ENCODE assay signal across 27 cellular contexts in the genomic region with DNA sequence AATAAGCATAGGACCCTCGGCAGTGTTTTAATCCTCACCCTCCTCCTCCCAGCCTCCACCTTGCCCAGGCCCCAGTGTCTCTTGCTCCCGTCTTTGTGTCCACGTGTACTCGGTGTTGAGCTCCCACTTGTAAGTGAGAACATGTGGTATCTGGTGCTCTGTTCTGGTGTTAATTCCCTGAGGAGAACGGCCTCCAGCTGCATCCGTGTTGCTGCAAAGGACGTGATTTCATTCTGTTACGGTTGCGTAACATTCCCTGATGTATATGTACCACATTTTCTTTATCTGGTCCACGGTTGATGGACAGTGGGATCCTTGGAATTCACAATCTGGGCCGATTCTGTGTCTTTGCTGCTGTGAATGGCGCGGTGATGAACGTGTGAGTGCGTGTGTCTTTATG. TPM values are rescaled to one million over a fixed set of nuclear protein-coding genes. Genes with fewer than 3 reads are reported as not detected.
DNase-seq lines count a peak whose midpoint lies in the region; ATAC-seq and TF ChIP-seq lines count a peak whose summit lies in the region.
"Had no signal": no experiment of that assay in that cellular context is flagged by ENCODE, and none has a peak within 500 bp of the region (broad histone marks: within the 10 kb centered on the region; RNA-seq: fewer than 3 reads in every experiment).

No MANE protein-coding gene starts in this region.

- TF ChIP-seq POLR2A in spleen (IDR thresholded peaks at IDR 0.05): no peak

- no peak overlapping the region for H3K4me3 ChIP-seq in spleen
- H3K4me3 ChIP-seq: colonic mucosa, SJSA1 had no signal

- H3K4me1 Mint-ChIP-seq in activated CD4-positive, alpha-beta T cell treated with anti-CD3 and anti-CD28 coated beads, Interleukin-2, amount 10 ng/mL, durations not matched to agents 7 days and 5 days: peaks cover 3% of the 10 kb centered on the region
- H3K4me1 Mint-ChIP-seq in WTC11: peaks cover 5% of the 10 kb centered on the region
- H3K4me1 Mint-ChIP-seq in glutamatergic neuron (ENCODE audit: low read depth, unreplicated experiment): peaks cover 16% of the 10 kb centered on the region

- no peak for DNase-seq in activated CD4-positive, alpha-beta T cell treated with anti-CD3 and anti-CD28 coated beads, Interleukin-2, amount 10 ng/mL, durations not matched to agents 7 days and 5 days
- DNase-seq in activated CD4-positive, alpha-beta T cell treated with anti-CD3 and anti-CD28 coated beads for 48 hours: no peak
- no peak for DNase-seq in WTC11 (ENCODE audit: low spot score)
- DNase-seq in glutamatergic neuron: no peak
- DNase-seq in spleen: peak; percentile 20
- DNase-seq in GM20000 (ENCODE audit: low spot score): no peak
- DNase-seq in dedifferentiated amniotic fluid mesenchymal stem cell (ENCODE audit: extremely low spot score): no peak
- DNase-seq: activated effector memory CD4-positive, alpha-beta T cell treated with anti-CD3 and anti-CD28 coated beads, Interleukin-2, amount 50 U/mL, for 16 hours; activated T-cell treated with anti-CD3 and anti-CD28 coated beads, Interleukin-2, amount 50 U/mL, for 24 hours; Calu3; colonic mucosa; DMS79 treated with DMSO at 0.1 percent for 48 hours; effector CD8-positive, alpha-beta T cell; GF-D8; NCI-H146; NCI-H2107; NCI-H446 treated with DMSO at 0.1 percent for 48 hours; stimulated activated CD4-positive, alpha-beta T cell treated with anti-CD3 and anti-CD28 coated beads, Interleukin-15, amount 100 ng/mL, for 24 hours; substantia nigra; T1000; trophoblast cell; WERI-Rb-1 had no signal

- TF ChIP-seq CTCF in WTC11 (IDR thresholded peaks at IDR 0.05) (no peak), glutamatergic neuron (IDR thresholded peaks at IDR 0.05; ENCODE audit: partially characterized antibody, unreplicated experiment) (no peak), spleen (IDR thresholded peaks at IDR 0.05 in 8 of 11, conservative IDR thresholded peaks at IDR 0.05 in 3 of 11) (no peak), GM20000 (IDR thresholded peaks at IDR 0.05; ENCODE audit: extremely low read depth, missing control alignments) (no peak)

- intact Hi-C loops in spleen (cut with DNase I; ENCODE audit: low total_unique reads): no loop called here

- peaks cover 17% of the 10 kb centered on the region for H3K36me3 Mint-ChIP-seq in activated CD4-positive, alpha-beta T cell treated with anti-CD3 and anti-CD28 coated beads, Interleukin-2, amount 10 ng/mL, durations not matched to agents 7 days and 5 days (ENCODE audit: low read depth)
- H3K36me3 Mint-ChIP-seq in WTC11 (peaks cover 11% of the 10 kb centered on the region), glutamatergic neuron (ENCODE audit: unreplicated experiment) (peaks cover 22% of the 10 kb centered on the region)

- peaks cover 4% of the 10 kb centered on the region for H3K9me3 Mint-ChIP-seq in activated CD4-positive, alpha-beta T cell treated with anti-CD3 and anti-CD28 coated beads, Interleukin-2, amount 10 ng/mL, durations not matched to agents 7 days and 5 days
- H3K9me3 Mint-ChIP-seq in WTC11 (no peaks in the 10 kb centered on the region), glutamatergic neuron (ENCODE audit: unreplicated experiment) (peaks cover 17% of the 10 kb centered on the region)
- H3K9me3 Mint-ChIP-seq: stimulated activated effector memory CD8-positive, alpha-beta T cell treated with anti-CD3 and anti-CD28 coated beads, Interleukin-12 subunit alpha, Interleukin-12 subunit beta, amount 100 ng/mL, for 72 hours had no signal

- H3K27me3 ChIP-seq in spleen (replicated peaks in 1 of 7): no peaks in the 10 kb centered on the region
- H3K27me3 ChIP-seq: colonic mucosa, SJSA1 had no signal

- whole genome bisulfite sequencing in spleen, 5 donors: 87 to 96% (median 89%) methylated on average over 15 of the region's 15 CpGs

- no peak overlapping the region for H3K27ac ChIP-seq in spleen
- H3K27ac ChIP-seq: 22Rv1, colonic mucosa, SJSA1, WERI-Rb-1 had no signal

- H3K4me3 Mint-ChIP-seq in activated CD4-positive, alpha-beta T cell treated with anti-CD3 and anti-CD28 coated beads, Interleukin-2, amount 10 ng/mL, durations not matched to agents 7 days and 5 days: no peak overlapping the region
- no peak overlapping the region for H3K4me3 Mint-ChIP-seq in WTC11
- peak overlapping the region; percentile 14 for H3K4me3 Mint-ChIP-seq in glutamatergic neuron (ENCODE audit: unreplicated experiment)
- H3K4me3 Mint-ChIP-seq: activated naive CD8-positive, alpha-beta T cell; activated T-cell treated with anti-CD3 and anti-CD28 coated beads, Interleukin-2, amount 50 U/mL, for 24 hours; stimulated activated effector memory CD8-positive, alpha-beta T cell treated with anti-CD3 and anti-CD28 coated beads, Interleukin-12 subunit alpha, Interleukin-12 subunit beta, amount 100 ng/mL, for 72 hours had no signal

- peaks cover 0 to 14% (median 0%) of the 10 kb centered on the region in 6 donors for H3K4me1 ChIP-seq in spleen
- H3K4me1 ChIP-seq: colonic mucosa had no signal

- CTCF ChIA-PET in activated CD4-positive, alpha-beta T cell treated with anti-CD3 and anti-CD28 coated beads, Interleukin-2, amount 10 ng/mL, durations not matched to agents 7 days and 5 days (lab: Charles Lee): interaction anchor here (1.8 kb wide), 1 partner anchor 9 kb away, joined by 5 read pairs; no protein-coding TSS in a partner anchor
- CTCF ChIA-PET in WTC11 (lab: Charles Lee): no interaction called here

- no peak for ATAC-seq in WTC11
- ATAC-seq in GM21526 (IDR thresholded peaks at IDR 0.05; ENCODE audit: low FRiP score, unreplicated experiment): no peak
- ATAC-seq: stimulated activated effector memory CD8-positive, alpha-beta T cell treated with anti-CD3 and anti-CD28 coated beads, Interleukin-12 subunit alpha, Interleukin-12 subunit beta, amount 100 ng/mL, for 72 hours had no signal

- H3K36me3 ChIP-seq in spleen: peaks cover 0 to 89% (median 16%) of the 10 kb centered on the region in 6 donors
- H3K36me3 ChIP-seq: colonic mucosa had no signal

- POLR2A ChIA-PET in activated CD4-positive, alpha-beta T cell treated with anti-CD3 and anti-CD28 coated beads, Interleukin-2, amount 10 ng/mL, durations not matched to agents 7 days and 5 days (lab: Charles Lee): no interaction called here
- POLR2A ChIA-PET in WTC11 (lab: Charles Lee): no interaction called here

- peak overlapping the region; percentile 32 for H3K27ac Mint-ChIP-seq in activated CD4-positive, alpha-beta T cell treated with anti-CD3 and anti-CD28 coated beads, Interleukin-2, amount 10 ng/mL, durations not matched to agents 7 days and 5 days
- H3K27ac Mint-ChIP-seq in WTC11: peak overlapping the region; percentile 75
- no peak overlapping the region for H3K27ac Mint-ChIP-seq in glutamatergic neuron (ENCODE audit: unreplicated experiment)
- H3K27ac Mint-ChIP-seq: activated naive CD8-positive, alpha-beta T cell; activated T-cell treated with anti-CD3 and anti-CD28 coated beads, Interleukin-2, amount 50 U/mL, for 24 hours; stimulated activated effector memory CD8-positive, alpha-beta T cell treated with anti-CD3 and anti-CD28 coated beads, Interleukin-12 subunit alpha, Interleukin-12 subunit beta, amount 100 ng/mL, for 72 hours had no signal

- peaks cover 0 to 13% (median 1%) of the 10 kb centered on the region in 8 donors for H3K9me3 ChIP-seq in spleen
- H3K9me3 ChIP-seq: colonic mucosa had no signal

- no peaks in the 10 kb centered on the region for H3K27me3 Mint-ChIP-seq in activated CD4-positive, alpha-beta T cell treated with anti-CD3 and anti-CD28 coated beads, Interleukin-2, amount 10 ng/mL, durations not matched to agents 7 days and 5 days
- H3K27me3 Mint-ChIP-seq in WTC11 (ENCODE audit: low read depth): no peaks in the 10 kb centered on the region
- H3K27me3 Mint-ChIP-seq in glutamatergic neuron (ENCODE audit: unreplicated experiment): peaks cover 3% of the 10 kb centered on the region
- H3K27me3 Mint-ChIP-seq: activated naive CD8-positive, alpha-beta T cell; activated T-cell treated with anti-CD3 and anti-CD28 coated beads, Interleukin-2, amount 50 U/mL, for 24 hours had no signal

TF ChIP-seq in WTC11, 78 proteins besides CTCF, POLR2A, EP300 and RAD21 (continues in another document):
- TF ChIP-seq NR2C2 (CRISPR knock-in tag; IDR thresholded peaks at IDR 0.05) (no peak), JAZF1 (CRISPR knock-in tag; IDR thresholded peaks at IDR 0.05) (no peak)
- TF ChIP-seq, protein P1, sequence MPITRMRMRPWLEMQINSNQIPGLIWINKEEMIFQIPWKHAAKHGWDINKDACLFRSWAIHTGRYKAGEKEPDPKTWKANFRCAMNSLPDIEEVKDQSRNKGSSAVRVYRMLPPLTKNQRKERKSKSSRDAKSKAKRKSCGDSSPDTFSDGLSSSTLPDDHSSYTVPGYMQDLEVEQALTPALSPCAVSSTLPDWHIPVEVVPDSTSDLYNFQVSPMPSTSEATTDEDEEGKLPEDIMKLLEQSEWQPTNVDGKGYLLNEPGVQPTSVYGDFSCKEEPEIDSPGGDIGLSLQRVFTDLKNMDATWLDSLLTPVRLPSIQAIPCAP (CRISPR knock-in tag; IDR thresholded peaks at IDR 0.05): no peak

RNA-seq across cellular contexts. Expression of a gene that starts 44.7 kb away (rescaled TPM):
- total RNA-seq in activated CD4-positive, alpha-beta T cell treated with anti-CD3 and anti-CD28 coated beads, Interleukin-2, amount 10 ng/mL, durations not matched to agents 7 days and 5 days: 100 to 1,000 TPM; 152 to 153 TPM
- total RNA-seq in WTC11 (2021) (52.6 to 61.2 TPM (median 54.1 TPM) in 3 replicates), glutamatergic neuron (ENCODE audit: unreplicated experiment) (62.0 TPM), spleen (10 to 100 TPM; 47.5 to 91.7 (median 59.4) TPM)
- polyA plus RNA-seq in spleen: 10 to 100 TPM; 21.7 to 42.4 (median 40.1) TPM

RNA-seq across cellular contexts. Expression of a gene that starts 49.3 kb away (rescaled TPM):
- total RNA-seq in activated CD4-positive, alpha-beta T cell treated with anti-CD3 and anti-CD28 coated beads, Interleukin-2, amount 10 ng/mL, durations not matched to agents 7 days and 5 days: 10 to 100 TPM; 13.9 to 20.3 TPM
- total RNA-seq in WTC11 (2021) (34.0 to 42.5 TPM (median 36.0 TPM) in 3 replicates), glutamatergic neuron (ENCODE audit: unreplicated experiment) (97.7 TPM), spleen (10 to 100 TPM; 22.7 to 33.1 (median 26.3) TPM)
- 10 to 100 TPM in 2 of 3 donors, 1 to 10 TPM in 1; 6.3 to 12.7 (median 11.1) TPM for polyA plus RNA-seq in spleen
